In the genomic region with DNA sequence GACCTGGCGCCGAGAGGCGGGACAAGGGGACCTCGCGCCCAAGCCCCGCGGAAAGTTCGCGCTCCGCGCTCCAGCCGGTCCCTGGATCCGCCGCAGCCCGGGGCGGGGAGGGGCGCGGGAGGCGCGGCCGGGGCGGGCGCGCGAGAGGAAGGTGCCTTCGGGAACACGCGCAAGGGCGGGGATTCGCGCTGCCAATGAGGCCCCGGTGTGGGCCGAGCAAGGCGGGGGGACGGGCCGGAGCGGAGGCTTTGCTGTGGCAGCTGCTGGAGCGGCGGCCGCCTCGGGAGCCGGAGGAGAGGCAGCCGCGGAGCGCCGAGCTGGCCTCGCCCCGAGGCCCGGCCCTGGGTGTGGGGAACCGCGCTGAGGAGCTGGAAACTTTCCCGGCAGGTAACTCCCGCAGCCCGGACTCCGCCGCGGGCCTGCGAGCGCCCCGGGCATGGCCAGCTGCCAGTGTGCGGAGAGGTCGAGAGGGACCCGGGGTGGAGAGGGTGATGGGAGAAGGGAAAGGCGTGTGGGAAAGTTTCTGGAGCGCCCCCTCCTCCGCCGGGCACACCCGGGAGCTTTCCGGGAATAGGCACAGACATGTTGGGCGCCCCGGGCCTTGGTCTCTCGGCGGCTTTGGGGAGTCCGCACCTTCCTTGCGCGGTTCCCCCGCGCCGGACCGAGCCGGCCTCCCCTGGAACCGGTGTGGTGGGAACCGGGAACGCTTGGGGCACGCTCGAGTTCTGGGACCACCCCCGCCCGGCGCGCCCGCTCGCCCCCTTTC, we compare ENCODE assay signal across 1 cellular context.
TF ChIP-seq lines count a peak whose summit lies in the region.

A gene (plus strand): TSS at position 245 of the 766 bp plus-strand sequence. CDS start 97,271 bp downstream, outside the sequence.

TF ChIP-seq in HepG2, 621 proteins besides CTCF, POLR2A, EP300 and RAD21 (continued from another document and continues in another):
- TF ChIP-seq, protein P1, sequence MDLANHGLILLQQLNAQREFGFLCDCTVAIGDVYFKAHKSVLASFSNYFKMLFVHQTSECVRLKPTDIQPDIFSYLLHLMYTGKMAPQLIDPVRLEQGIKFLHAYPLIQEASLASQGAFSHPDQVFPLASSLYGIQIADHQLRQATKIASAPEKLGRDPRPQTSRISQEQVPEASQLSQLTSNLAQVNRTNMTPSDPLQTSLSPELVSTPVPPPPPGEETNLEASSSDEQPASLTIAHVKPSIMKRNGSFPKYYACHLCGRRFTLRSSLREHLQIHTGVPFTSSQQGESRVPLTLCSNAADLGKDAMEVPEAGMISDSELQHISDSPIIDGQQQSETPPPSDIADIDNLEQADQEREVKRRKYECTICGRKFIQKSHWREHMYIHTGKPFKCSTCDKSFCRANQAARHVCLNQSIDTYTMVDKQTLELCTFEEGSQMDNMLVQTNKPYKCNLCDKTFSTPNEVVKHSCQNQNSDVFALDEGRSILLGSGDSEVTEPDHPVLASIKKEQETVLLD (CRISPR knock-in tag; IDR thresholded peaks at IDR 0.05; ENCODE audit: low read depth): peak; percentile 76
- TF ChIP-seq HNF4G (IDR thresholded peaks at IDR 0.05; ENCODE audit: borderline replicate concordance, low read depth, low read length) (no peak), HNF4G (CRISPR knock-in tag; IDR thresholded peaks at IDR 0.05; ENCODE audit: borderline replicate concordance, low read depth) (no peak), ARHGAP35 (CRISPR knock-in tag; IDR thresholded peaks at IDR 0.05; ENCODE audit: borderline replicate concordance) (peak; percentile 69; the same call in 1 of the 2 replicates), ZNF7 (CRISPR knock-in tag; IDR thresholded peaks at IDR 0.05) (no peak), LCORL (IDR thresholded peaks at IDR 0.05) (no peak), LCORL (CRISPR knock-in tag; IDR thresholded peaks at IDR 0.05) (no peak), FOSL2 (CRISPR knock-in tag; IDR thresholded peaks at IDR 0.05) (no peak), SP4 (CRISPR knock-in tag; IDR thresholded peaks at IDR 0.05) (no peak), MAF1 (CRISPR knock-in tag; IDR thresholded peaks at IDR 0.05; ENCODE audit: borderline replicate concordance) (no peak), RARA (CRISPR knock-in tag; IDR thresholded peaks at IDR 0.05) (0 out of 2 replicates have a peak, but pooled peaks have one; percentile 7), PHB2 (IDR thresholded peaks at IDR 0.05; ENCODE audit: partially characterized antibody) (no peak), IRF2 (CRISPR knock-in tag; IDR thresholded peaks at IDR 0.05) (no peak), HOXA7 (CRISPR knock-in tag; IDR thresholded peaks at IDR 0.05) (no peak), PRMT3 (CRISPR knock-in tag; IDR thresholded peaks at IDR 0.05; ENCODE audit: borderline replicate concordance, low read depth) (no peak), SKI (IDR thresholded peaks at IDR 0.05; ENCODE audit: partially characterized antibody) (no peak), KMT2A (CRISPR knock-in tag; IDR thresholded peaks at IDR 0.05) (peak; percentile 83), AGO1 (IDR thresholded peaks at IDR 0.05; ENCODE audit: low read depth, low read length, poor library complexity, severe bottlenecking) (no peak), ZNF780A (CRISPR knock-in tag; IDR thresholded peaks at IDR 0.05) (no peak), ZNF570 (CRISPR knock-in tag; IDR thresholded peaks at IDR 0.05; ENCODE audit: borderline replicate concordance) (no peak), SRF (IDR thresholded peaks at IDR 0.05; ENCODE audit: low read depth, low read length) (no peak), ZNF777 (CRISPR knock-in tag; IDR thresholded peaks at IDR 0.05) (no peak; the same call in 1 of the 2 replicates), ZNF382 (CRISPR knock-in tag; IDR thresholded peaks at IDR 0.05; ENCODE audit: borderline replicate concordance) (no peak), ZNF547 (CRISPR knock-in tag; IDR thresholded peaks at IDR 0.05) (no peak), ZNF12 (CRISPR knock-in tag; IDR thresholded peaks at IDR 0.05) (no peak), SP140L (CRISPR knock-in tag; IDR thresholded peaks at IDR 0.05; ENCODE audit: borderline replicate concordance) (no peak), KAT7 (CRISPR knock-in tag; IDR thresholded peaks at IDR 0.05; ENCODE audit: borderline replicate concordance) (no peak), BORCS8-MEF2B (CRISPR knock-in tag; IDR thresholded peaks at IDR 0.05) (no peak), ZZZ3 (CRISPR knock-in tag; IDR thresholded peaks at IDR 0.05; ENCODE audit: borderline replicate concordance) (no peak), MTF2 (CRISPR knock-in tag; IDR thresholded peaks at IDR 0.05; ENCODE audit: borderline replicate concordance) (no peak), STAG1 (CRISPR knock-in tag; IDR thresholded peaks at IDR 0.05) (no peak; the same call in 1 of the 2 replicates), ZNF816 (CRISPR knock-in tag; IDR thresholded peaks at IDR 0.05; ENCODE audit: borderline replicate concordance) (peak; percentile 47; the same call in 1 of the 2 replicates), ZNF180 (CRISPR knock-in tag; IDR thresholded peaks at IDR 0.05; ENCODE audit: borderline replicate concordance, low read depth) (no peak), ZNF773 (CRISPR knock-in tag; IDR thresholded peaks at IDR 0.05; ENCODE audit: borderline replicate concordance) (no peak), ZNF83 (CRISPR knock-in tag; IDR thresholded peaks at IDR 0.05; ENCODE audit: borderline replicate concordance) (no peak)
- TF ChIP-seq, protein P2, sequence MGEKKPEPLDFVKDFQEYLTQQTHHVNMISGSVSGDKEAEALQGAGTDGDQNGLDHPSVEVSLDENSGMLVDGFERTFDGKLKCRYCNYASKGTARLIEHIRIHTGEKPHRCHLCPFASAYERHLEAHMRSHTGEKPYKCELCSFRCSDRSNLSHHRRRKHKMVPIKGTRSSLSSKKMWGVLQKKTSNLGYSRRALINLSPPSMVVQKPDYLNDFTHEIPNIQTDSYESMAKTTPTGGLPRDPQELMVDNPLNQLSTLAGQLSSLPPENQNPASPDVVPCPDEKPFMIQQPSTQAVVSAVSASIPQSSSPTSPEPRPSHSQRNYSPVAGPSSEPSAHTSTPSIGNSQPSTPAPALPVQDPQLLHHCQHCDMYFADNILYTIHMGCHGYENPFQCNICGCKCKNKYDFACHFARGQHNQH (CRISPR knock-in tag; IDR thresholded peaks at IDR 0.05): no peak
- TF ChIP-seq, protein P3, sequence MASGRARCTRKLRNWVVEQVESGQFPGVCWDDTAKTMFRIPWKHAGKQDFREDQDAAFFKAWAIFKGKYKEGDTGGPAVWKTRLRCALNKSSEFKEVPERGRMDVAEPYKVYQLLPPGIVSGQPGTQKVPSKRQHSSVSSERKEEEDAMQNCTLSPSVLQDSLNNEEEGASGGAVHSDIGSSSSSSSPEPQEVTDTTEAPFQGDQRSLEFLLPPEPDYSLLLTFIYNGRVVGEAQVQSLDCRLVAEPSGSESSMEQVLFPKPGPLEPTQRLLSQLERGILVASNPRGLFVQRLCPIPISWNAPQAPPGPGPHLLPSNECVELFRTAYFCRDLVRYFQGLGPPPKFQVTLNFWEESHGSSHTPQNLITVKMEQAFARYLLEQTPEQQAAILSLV (CRISPR knock-in tag; IDR thresholded peaks at IDR 0.05; ENCODE audit: borderline replicate concordance): peak; percentile 80; the same call in 1 of the 2 replicates
- TF ChIP-seq, protein P4, sequence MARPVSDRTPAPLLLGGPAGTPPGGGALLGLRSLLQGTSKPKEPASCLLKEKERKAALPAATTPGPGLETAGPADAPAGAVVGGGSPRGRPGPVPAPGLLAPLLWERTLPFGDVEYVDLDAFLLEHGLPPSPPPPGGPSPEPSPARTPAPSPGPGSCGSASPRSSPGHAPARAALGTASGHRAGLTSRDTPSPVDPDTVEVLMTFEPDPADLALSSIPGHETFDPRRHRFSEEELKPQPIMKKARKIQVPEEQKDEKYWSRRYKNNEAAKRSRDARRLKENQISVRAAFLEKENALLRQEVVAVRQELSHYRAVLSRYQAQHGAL (CRISPR knock-in tag; IDR thresholded peaks at IDR 0.05; ENCODE audit: not compliant biosample characterization): no peak
- TF ChIP-seq, protein P5, sequence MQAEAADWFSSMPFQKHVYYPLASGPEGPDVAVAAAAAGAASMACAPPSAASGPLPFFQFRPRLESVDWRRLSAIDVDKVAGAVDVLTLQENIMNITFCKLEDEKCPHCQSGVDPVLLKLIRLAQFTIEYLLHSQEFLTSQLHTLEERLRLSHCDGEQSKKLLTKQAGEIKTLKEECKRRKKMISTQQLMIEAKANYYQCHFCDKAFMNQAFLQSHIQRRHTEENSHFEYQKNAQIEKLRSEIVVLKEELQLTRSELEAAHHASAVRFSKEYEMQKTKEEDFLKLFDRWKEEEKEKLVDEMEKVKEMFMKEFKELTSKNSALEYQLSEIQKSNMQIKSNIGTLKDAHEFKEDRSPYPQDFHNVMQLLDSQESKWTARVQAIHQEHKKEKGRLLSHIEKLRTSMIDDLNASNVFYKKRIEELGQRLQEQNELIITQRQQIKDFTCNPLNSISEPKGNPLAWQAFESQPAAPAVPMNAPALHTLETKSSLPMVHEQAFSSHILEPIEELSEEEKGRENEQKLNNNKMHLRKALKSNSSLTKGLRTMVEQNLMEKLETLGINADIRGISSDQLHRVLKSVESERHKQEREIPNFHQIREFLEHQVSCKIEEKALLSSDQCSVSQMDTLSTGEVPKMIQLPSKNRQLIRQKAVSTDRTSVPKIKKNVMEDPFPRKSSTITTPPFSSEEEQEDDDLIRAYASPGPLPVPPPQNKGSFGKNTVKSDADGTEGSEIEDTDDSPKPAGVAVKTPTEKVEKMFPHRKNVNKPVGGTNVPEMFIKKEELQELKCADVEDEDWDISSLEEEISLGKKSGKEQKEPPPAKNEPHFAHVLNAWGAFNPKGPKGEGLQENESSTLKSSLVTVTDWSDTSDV (CRISPR knock-in tag; IDR thresholded peaks at IDR 0.05): no peak
- TF ChIP-seq, protein P6, sequence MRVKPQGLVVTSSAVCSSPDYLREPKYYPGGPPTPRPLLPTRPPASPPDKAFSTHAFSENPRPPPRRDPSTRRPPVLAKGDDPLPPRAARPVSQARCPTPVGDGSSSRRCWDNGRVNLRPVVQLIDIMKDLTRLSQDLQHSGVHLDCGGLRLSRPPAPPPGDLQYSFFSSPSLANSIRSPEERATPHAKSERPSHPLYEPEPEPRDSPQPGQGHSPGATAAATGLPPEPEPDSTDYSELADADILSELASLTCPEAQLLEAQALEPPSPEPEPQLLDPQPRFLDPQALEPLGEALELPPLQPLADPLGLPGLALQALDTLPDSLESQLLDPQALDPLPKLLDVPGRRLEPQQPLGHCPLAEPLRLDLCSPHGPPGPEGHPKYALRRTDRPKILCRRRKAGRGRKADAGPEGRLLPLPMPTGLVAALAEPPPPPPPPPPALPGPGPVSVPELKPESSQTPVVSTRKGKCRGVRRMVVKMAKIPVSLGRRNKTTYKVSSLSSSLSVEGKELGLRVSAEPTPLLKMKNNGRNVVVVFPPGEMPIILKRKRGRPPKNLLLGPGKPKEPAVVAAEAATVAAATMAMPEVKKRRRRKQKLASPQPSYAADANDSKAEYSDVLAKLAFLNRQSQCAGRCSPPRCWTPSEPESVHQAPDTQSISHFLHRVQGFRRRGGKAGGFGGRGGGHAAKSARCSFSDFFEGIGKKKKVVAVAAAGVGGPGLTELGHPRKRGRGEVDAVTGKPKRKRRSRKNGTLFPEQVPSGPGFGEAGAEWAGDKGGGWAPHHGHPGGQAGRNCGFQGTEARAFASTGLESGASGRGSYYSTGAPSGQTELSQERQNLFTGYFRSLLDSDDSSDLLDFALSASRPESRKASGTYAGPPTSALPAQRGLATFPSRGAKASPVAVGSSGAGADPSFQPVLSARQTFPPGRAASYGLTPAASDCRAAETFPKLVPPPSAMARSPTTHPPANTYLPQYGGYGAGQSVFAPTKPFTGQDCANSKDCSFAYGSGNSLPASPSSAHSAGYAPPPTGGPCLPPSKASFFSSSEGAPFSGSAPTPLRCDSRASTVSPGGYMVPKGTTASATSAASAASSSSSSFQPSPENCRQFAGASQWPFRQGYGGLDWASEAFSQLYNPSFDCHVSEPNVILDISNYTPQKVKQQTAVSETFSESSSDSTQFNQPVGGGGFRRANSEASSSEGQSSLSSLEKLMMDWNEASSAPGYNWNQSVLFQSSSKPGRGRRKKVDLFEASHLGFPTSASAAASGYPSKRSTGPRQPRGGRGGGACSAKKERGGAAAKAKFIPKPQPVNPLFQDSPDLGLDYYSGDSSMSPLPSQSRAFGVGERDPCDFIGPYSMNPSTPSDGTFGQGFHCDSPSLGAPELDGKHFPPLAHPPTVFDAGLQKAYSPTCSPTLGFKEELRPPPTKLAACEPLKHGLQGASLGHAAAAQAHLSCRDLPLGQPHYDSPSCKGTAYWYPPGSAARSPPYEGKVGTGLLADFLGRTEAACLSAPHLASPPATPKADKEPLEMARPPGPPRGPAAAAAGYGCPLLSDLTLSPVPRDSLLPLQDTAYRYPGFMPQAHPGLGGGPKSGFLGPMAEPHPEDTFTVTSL (CRISPR knock-in tag; IDR thresholded peaks at IDR 0.05; ENCODE audit: borderline replicate concordance): no peak
- TF ChIP-seq, protein P7, sequence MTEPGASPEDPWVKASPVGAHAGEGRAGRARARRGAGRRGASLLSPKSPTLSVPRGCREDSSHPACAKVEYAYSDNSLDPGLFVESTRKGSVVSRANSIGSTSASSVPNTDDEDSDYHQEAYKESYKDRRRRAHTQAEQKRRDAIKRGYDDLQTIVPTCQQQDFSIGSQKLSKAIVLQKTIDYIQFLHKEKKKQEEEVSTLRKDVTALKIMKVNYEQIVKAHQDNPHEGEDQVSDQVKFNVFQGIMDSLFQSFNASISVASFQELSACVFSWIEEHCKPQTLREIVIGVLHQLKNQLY (CRISPR knock-in tag; IDR thresholded peaks at IDR 0.05): no peak
- TF ChIP-seq, protein P8, sequence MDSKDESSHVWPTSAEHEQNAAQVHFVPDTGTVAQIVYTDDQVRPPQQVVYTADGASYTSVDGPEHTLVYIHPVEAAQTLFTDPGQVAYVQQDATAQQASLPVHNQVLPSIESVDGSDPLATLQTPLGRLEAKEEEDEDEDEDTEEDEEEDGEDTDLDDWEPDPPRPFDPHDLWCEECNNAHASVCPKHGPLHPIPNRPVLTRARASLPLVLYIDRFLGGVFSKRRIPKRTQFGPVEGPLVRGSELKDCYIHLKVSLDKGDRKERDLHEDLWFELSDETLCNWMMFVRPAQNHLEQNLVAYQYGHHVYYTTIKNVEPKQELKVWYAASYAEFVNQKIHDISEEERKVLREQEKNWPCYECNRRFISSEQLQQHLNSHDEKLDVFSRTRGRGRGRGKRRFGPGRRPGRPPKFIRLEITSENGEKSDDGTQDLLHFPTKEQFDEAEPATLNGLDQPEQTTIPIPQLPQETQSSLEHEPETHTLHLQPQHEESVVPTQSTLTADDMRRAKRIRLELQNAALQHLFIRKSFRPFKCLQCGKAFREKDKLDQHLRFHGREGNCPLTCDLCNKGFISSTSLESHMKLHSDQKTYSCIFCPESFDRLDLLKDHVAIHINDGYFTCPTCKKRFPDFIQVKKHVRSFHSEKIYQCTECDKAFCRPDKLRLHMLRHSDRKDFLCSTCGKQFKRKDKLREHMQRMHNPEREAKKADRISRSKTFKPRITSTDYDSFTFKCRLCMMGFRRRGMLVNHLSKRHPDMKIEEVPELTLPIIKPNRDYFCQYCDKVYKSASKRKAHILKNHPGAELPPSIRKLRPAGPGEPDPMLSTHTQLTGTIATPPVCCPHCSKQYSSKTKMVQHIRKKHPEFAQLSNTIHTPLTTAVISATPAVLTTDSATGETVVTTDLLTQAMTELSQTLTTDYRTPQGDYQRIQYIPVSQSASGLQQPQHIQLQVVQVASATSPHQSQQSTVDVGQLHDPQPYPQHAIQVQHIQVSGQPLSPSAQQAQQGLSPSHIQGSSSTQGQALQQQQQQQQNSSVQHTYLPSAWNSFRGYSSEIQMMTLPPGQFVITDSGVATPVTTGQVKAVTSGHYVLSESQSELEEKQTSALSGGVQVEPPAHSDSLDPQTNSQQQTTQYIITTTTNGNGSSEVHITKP (CRISPR knock-in tag; IDR thresholded peaks at IDR 0.05; ENCODE audit: low read depth): no peak
